In genomic region chr6:116444092-116444491, GRCh38 we compare ENCODE assay signal across 9 cellular contexts. TPM values are rescaled to one million over a fixed set of nuclear protein-coding genes. Genes with fewer than 3 reads are reported as not detected.
DNase-seq lines count a peak whose midpoint lies in the region; ATAC-seq, FAIRE-seq and TF ChIP-seq lines count a peak whose summit lies in the region.
"Had no signal": no experiment of that assay in that cellular context is flagged by ENCODE, and none has a peak within 500 bp of the region (broad histone marks: within the 10 kb centered on the region; RNA-seq: fewer than 3 reads in every experiment).

No MANE protein-coding gene starts in this region.

- H3K4me1 Mint-ChIP-seq in activated naive CD8-positive, alpha-beta T cell treated with anti-CD3 and anti-CD28 coated beads, Interleukin-2, amount 50 U/mL, for 24 hours, result peaks cover 9% of the 10 kb centered on the region

- H3K36me3 ChIP-seq in kidney (ENCODE audit: control insufficient read depth in 1 of 2, insufficient read depth in 2 of 2, low read length in 2 of 2), result no peaks in the 10 kb centered on the region

- H3K27ac Mint-ChIP-seq in activated naive CD8-positive, alpha-beta T cell treated with anti-CD3 and anti-CD28 coated beads, Interleukin-2, amount 50 U/mL, for 24 hours, result no peak overlapping the region

- H3K4me3 ChIP-seq in kidney (ENCODE audit: low read length in 2 of 2), result no peak overlapping the region
- H3K4me3 ChIP-seq: skin epidermis had no signal

- H3K27ac ChIP-seq in kidney (ENCODE audit: low read depth in 2 of 2, low read length in 2 of 2), result no peak overlapping the region
- H3K27ac ChIP-seq: skin epidermis had no signal

- peak; percentile 45 for TF ChIP-seq CTCF in kidney (IDR thresholded peaks at IDR 0.05; ENCODE audit: borderline replicate concordance, extremely low read depth, insufficient read depth)

- H3K4me1 ChIP-seq in kidney (ENCODE audit: control insufficient read depth in 1 of 2, insufficient read depth in 1 of 2, low read depth in 1 of 2, low read length in 2 of 2), result no peaks in the 10 kb centered on the region

- DNase-seq in EL, result peak; percentile 50
- DNase-seq in LoVo (ENCODE audit: low spot score), result peak; percentile 37
- DNase-seq in activated naive CD8-positive, alpha-beta T cell treated with anti-CD3 and anti-CD28 coated beads, Interleukin-2, amount 50 U/mL, for 24 hours, result no peak
- no peak for DNase-seq in kidney
- no peak for DNase-seq in cortex of kidney (lab: John Stamatoyannopoulos, UW)
- no peak for DNase-seq in stimulated activated CD4-positive, alpha-beta T cell treated with anti-CD3 and anti-CD28 coated beads, Interleukin-2, amount 100 ng/mL, for 24 hours

- no peaks in the 10 kb centered on the region for H3K9me3 Mint-ChIP-seq in activated naive CD8-positive, alpha-beta T cell treated with anti-CD3 and anti-CD28 coated beads, Interleukin-2, amount 50 U/mL, for 24 hours

- H3K9ac ChIP-seq in kidney (ENCODE audit: low read length in 2 of 2), result no peak overlapping the region

- H3K4me3 Mint-ChIP-seq in activated naive CD8-positive, alpha-beta T cell treated with anti-CD3 and anti-CD28 coated beads, Interleukin-2, amount 50 U/mL, for 24 hours, result no peak overlapping the region

- no peaks in the 10 kb centered on the region for H3K27me3 Mint-ChIP-seq in activated naive CD8-positive, alpha-beta T cell treated with anti-CD3 and anti-CD28 coated beads, Interleukin-2, amount 50 U/mL, for 24 hours

- H3K9me3 ChIP-seq in kidney (ENCODE audit: control insufficient read depth in 1 of 2, low read length in 2 of 2), result no peaks in the 10 kb centered on the region

- intact Hi-C loops in kidney (cut with DNase I), result no loop called here

- no peaks in the 10 kb centered on the region for H3K36me3 Mint-ChIP-seq in activated naive CD8-positive, alpha-beta T cell treated with anti-CD3 and anti-CD28 coated beads, Interleukin-2, amount 50 U/mL, for 24 hours (ENCODE audit: low read depth)

- ATAC-seq in GM21367 (IDR thresholded peaks at IDR 0.05; ENCODE audit: unreplicated experiment) (peak; percentile 69), HG02571 (IDR thresholded peaks at IDR 0.05; ENCODE audit: unreplicated experiment) (no peak)
- ATAC-seq in activated naive CD8-positive, alpha-beta T cell treated with anti-CD3 and anti-CD28 coated beads, Interleukin-2, amount 50 U/mL, for 24 hours, result peak; percentile 49

- FAIRE-seq in kidney (lab: Jason Lieb, UNC), result peak; percentile 66

RNA-seq across cellular contexts. Expression of gene CALHM6, which starts 17.1 kb away (rescaled TPM):
- 8.2 TPM for total RNA-seq in kidney
- polyA plus RNA-seq in kidney (ENCODE audit: insufficient read depth, low read depth, low replicate concordance), result 2.4 TPM

Comparison
In these comparisons a context has a peak if more than half of its experiments do, and no peak if none do; other contexts are left out.
1. DNase-seq: peak in EL (single experiment) and LoVo (single experiment); none in activated naive CD8-positive, alpha-beta T cell treated with anti-CD3 and anti-CD28 coated beads, Interleukin-2, amount 50 U/mL, for 24 hours (single experiment), kidney (single experiment), cortex of kidney (single experiment) and stimulated activated CD4-positive, alpha-beta T cell treated with anti-CD3 and anti-CD28 coated beads, Interleukin-2, amount 100 ng/mL, for 24 hours (0 of 2).